ENCODE assay signal across 13 cellular contexts in the genomic region with DNA sequence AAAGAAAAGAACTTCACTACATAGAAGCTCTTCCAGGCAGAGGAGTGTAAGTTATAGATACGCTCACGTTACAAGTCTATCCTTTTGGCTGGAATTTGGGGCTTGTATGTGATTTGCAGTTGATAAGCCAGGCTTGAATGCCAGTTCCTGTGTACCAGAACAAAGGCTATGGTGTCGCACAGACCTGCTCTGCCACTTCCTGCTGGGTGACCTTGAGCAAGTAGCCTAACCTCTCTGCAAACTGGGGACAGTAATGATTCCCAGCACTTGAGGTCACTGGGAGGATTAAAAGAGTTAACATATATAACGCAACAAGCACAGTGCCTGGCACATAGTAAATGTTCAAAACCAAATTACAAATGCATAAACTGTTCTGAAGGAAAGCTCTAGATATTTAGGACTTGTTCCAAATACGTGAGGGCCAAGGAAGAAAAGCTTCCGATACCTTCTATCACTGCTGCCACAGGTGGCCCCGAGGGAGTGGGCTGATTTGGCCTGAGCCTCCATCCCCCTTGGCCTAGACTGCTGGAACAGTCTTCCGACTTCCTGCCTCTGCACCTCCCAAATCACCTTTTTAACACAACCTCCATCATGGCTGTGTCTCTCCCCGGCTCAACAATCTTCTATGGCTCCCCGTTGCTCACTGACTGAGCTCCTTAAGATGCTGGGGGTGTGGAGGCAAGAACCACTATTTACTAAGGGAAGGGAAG. TPM values are rescaled to one million over a fixed set of nuclear protein-coding genes. Genes with fewer than 3 reads are reported as not detected.
DNase-seq lines count a peak whose midpoint lies in the region; ATAC-seq and TF ChIP-seq lines count a peak whose summit lies in the region.
"Had no signal": no experiment of that assay in that cellular context is flagged by ENCODE, and none has a peak within 500 bp of the region (broad histone marks: within the 10 kb centered on the region; RNA-seq: fewer than 3 reads in every experiment).

No MANE protein-coding gene starts in this region.

- TF ChIP-seq CTCF in WTC11 (IDR thresholded peaks at IDR 0.05) (no peak), type B pancreatic cell (conservative IDR thresholded peaks at IDR 0.05) (no peak)

- ATAC-seq in right cardiac atrium, result no peak
- ATAC-seq in WTC11, result no peak
- peak; percentile 24 for ATAC-seq in left colon
- no peak for ATAC-seq in GM21423 (IDR thresholded peaks at IDR 0.05; ENCODE audit: unreplicated experiment)

- no peaks in the 10 kb centered on the region for H3K27me3 ChIP-seq in right cardiac atrium (ENCODE audit: control insufficient read depth, insufficient read depth)
- H3K27me3 ChIP-seq: ovary had no signal

- peaks cover 13% of the 10 kb centered on the region for H3K27me3 Mint-ChIP-seq in WTC11 (ENCODE audit: low read depth)
- H3K27me3 Mint-ChIP-seq in type B pancreatic cell, result peaks cover 20% of the 10 kb centered on the region

- H3K9me3 Mint-ChIP-seq in WTC11, result no peaks in the 10 kb centered on the region
- no peaks in the 10 kb centered on the region for H3K9me3 Mint-ChIP-seq in type B pancreatic cell

- peak overlapping the region; percentile 80 for H3K4me3 Mint-ChIP-seq in WTC11
- H3K4me3 Mint-ChIP-seq in type B pancreatic cell, result peak overlapping the region; percentile 90

- CTCF ChIA-PET in WTC11 (lab: Charles Lee), result interaction anchor here (0.6 to 4.1 kb wide), 16 partner anchors 20 to 282 kb away, joined by 3 to 30 read pairs (median 9); a partner anchor contains a TSS

- POLR2A ChIA-PET in WTC11 (lab: Charles Lee), result interaction anchor here (0.9 to 3.8 kb wide), 5 partner anchors 28 to 147 kb away, joined by 3 to 34 read pairs (median 5); a partner anchor contains a TSS

- peak overlapping the region; percentile 39 for H3K27ac Mint-ChIP-seq in WTC11
- H3K27ac Mint-ChIP-seq in type B pancreatic cell, result peak overlapping the region; percentile 16

- 81% methylated on average over 10 of the region's 10 CpGs for WGBS in right cardiac atrium

- intact Hi-C loops in cardiac septum (cut with DNase I) (no loop called here), right cardiac atrium (cut with DNase I) (no loop called here), left colon (cut with DNase I, micrococcal nuclease) (no loop called here)

- H3K9me3 ChIP-seq in right cardiac atrium (ENCODE audit: control insufficient read depth, low read length), result no peaks in the 10 kb centered on the region
- H3K9me3 ChIP-seq: ovary had no signal

- no peak overlapping the region for H3K27ac ChIP-seq in right cardiac atrium (ENCODE audit: low read length)

- no peaks in the 10 kb centered on the region for H3K36me3 Mint-ChIP-seq in WTC11
- no peaks in the 10 kb centered on the region for H3K36me3 Mint-ChIP-seq in type B pancreatic cell

- H3K4me1 ChIP-seq in right cardiac atrium (ENCODE audit: control insufficient read depth, insufficient read depth, low read length), result no peaks in the 10 kb centered on the region

- DNase-seq in cardiac septum (ENCODE audit: low spot score) (peak; percentile 36), right cardiac atrium (no peak), WTC11 (ENCODE audit: low spot score) (no peak), left colon (no peak), type B pancreatic cell (ENCODE audit: extremely low spot score, unreplicated experiment) (no peak), retina (no peak), GDM1 (lab: John Stamatoyannopoulos, UW) (no peak)
- DNase-seq: AML-193, hippocampal formation, NCI-H2029 treated with DMSO at 0.1 percent for 48 hours had no signal

- no peak overlapping the region for H3K4me3 ChIP-seq in right cardiac atrium (ENCODE audit: low read length)

- H3K4me1 Mint-ChIP-seq in WTC11 (peaks cover 37% of the 10 kb centered on the region), type B pancreatic cell (ENCODE audit: unreplicated experiment) (no peaks in the 10 kb centered on the region)

TF ChIP-seq in WTC11, 78 proteins besides CTCF, POLR2A, EP300 and RAD21:
- TF ChIP-seq ETV6 (CRISPR knock-in tag; IDR thresholded peaks at IDR 0.05), result no peak
- TF ChIP-seq ZNF121 (CRISPR knock-in tag; IDR thresholded peaks at IDR 0.05), result peak; percentile 93

RNA-seq across cellular contexts. Expression of a gene that starts 1.3 kb away (rescaled TPM):
- total RNA-seq in cardiac septum (not detected), right cardiac atrium (under 1 TPM in 2 of 4 donors, not detected in 2; 0.37 to 0.53 TPM), WTC11 (2021) (3.6 to 5.0 TPM (median 4.3 TPM) in 3 replicates), left colon (1 to 10 TPM; 3.0 to 3.5 TPM), type B pancreatic cell (ENCODE audit: low replicate concordance) (0.63 TPM in 1 of 2 replicates, not detected in the other)
- polyA plus RNA-seq in right cardiac atrium, result 0.14 TPM
- total RNA-seq: SK-MEL-5 had no signal

RNA-seq across cellular contexts. Expression of a gene that starts 34.3 kb away (rescaled TPM):
- 733 TPM for total RNA-seq in cardiac septum
- 1,000 to 10,000 TPM; 1,125 to 1,239 (median 1,186) TPM for total RNA-seq in right cardiac atrium
- 4,509 TPM for polyA plus RNA-seq in right cardiac atrium
- 1,551 to 1,842 TPM (median 1,763 TPM) in 3 replicates for total RNA-seq in WTC11 (2021)
- 1,000 to 10,000 TPM; 1,215 to 1,372 TPM for total RNA-seq in left colon
- 2,402 and 2,468 TPM in 2 replicates for total RNA-seq in type B pancreatic cell (ENCODE audit: low replicate concordance)
